ENCODE assay signal across 1 cellular context in genomic region chr1:228004331-228004871, GRCh38.
TF ChIP-seq lines count a peak whose summit lies in the region.

No MANE protein-coding gene starts in this region.

TF ChIP-seq in HepG2, 621 proteins besides CTCF, POLR2A, EP300 and RAD21 (continued from another document):
- 0 out of 2 replicates have a peak, but pooled peaks have one; percentile 13 for TF ChIP-seq ZNF687 (CRISPR knock-in tag; IDR thresholded peaks at IDR 0.05)
- no peak for TF ChIP-seq ZNF280B (CRISPR knock-in tag; IDR thresholded peaks at IDR 0.05; ENCODE audit: borderline replicate concordance)
- TF ChIP-seq ZKSCAN8 (CRISPR knock-in tag; IDR thresholded peaks at IDR 0.05; ENCODE audit: borderline replicate concordance): no peak
- TF ChIP-seq HNF1B (CRISPR knock-in tag; IDR thresholded peaks at IDR 0.05): 0 out of 2 replicates have a peak, but pooled peaks have one; percentile 15
- TF ChIP-seq ZNF776 (CRISPR knock-in tag; IDR thresholded peaks at IDR 0.05): 0 out of 2 replicates have a peak, but pooled peaks have one; percentile 37
- peak; percentile 49 for TF ChIP-seq SMC3 (IDR thresholded peaks at IDR 0.05; ENCODE audit: low read length)
- TF ChIP-seq BCL3 (CRISPR knock-in tag; IDR thresholded peaks at IDR 0.05): peak; percentile 56; the same call in 1 of the 2 replicates
- TF ChIP-seq ZNF232 (CRISPR knock-in tag; IDR thresholded peaks at IDR 0.05; ENCODE audit: borderline replicate concordance): no peak
- no peak for TF ChIP-seq DPF2 (CRISPR knock-in tag; IDR thresholded peaks at IDR 0.05; ENCODE audit: borderline replicate concordance, low read depth)
- TF ChIP-seq SALL1 (CRISPR knock-in tag; IDR thresholded peaks at IDR 0.05): no peak
